Comparison of ENCODE assay signal across 8 cellular contexts in genomic region chr7:32942783-32943653, GRCh38.
A peak's percentile ranks its signal among the peaks of the same experiment; 100 is the strongest.
DNase-seq lines count a peak whose midpoint lies in the region; ATAC-seq and TF ChIP-seq lines count a peak whose summit lies in the region.

No MANE protein-coding gene starts in this region.

- DNase-seq in EH (ENCODE audit: low read depth) (peak; percentile 80), SHP77 (lab: John Stamatoyannopoulos, UW) (peak; percentile 77 to 90), foreskin melanocyte (peak; percentile 64), substantia nigra (lab: John Stamatoyannopoulos, UW) (peak in 48 of 49 donors; percentile 21 to 89 (median 70))
- peak; percentile 34 for DNase-seq in activated gamma-delta T cell treated with anti-CD3 and anti-CD28 coated beads, Interleukin-2, amount 50 U/mL, for 16 hours (ENCODE audit: low read depth)

- H3K4me3 ChIP-seq in neuron (ENCODE audit: low read length) = peak overlapping the region; percentile 93

- peak; percentile 32; the same call in 1 of the 2 replicates for TF ChIP-seq RAD21 in Ishikawa (IDR thresholded peaks at IDR 0.05; ENCODE audit: low read depth)

- peaks cover 4% of the 10 kb centered on the region for H3K36me3 ChIP-seq in neuron (ENCODE audit: insufficient read depth, low read length)

- TF ChIP-seq EP300 in Ishikawa (IDR thresholded peaks at IDR 0.05; ENCODE audit: borderline replicate concordance) = no peak

- H3K27me3 ChIP-seq in neuron (ENCODE audit: insufficient read depth, low read length) = no peaks in the 10 kb centered on the region

- H2AFZ ChIP-seq in neuron (ENCODE audit: low read depth, low read length) = peak overlapping the region; percentile 45

- peaks cover 3% of the 10 kb centered on the region for H3K9me3 ChIP-seq in neuron (ENCODE audit: low read length)

- peak overlapping the region; percentile 90 for H3K27ac ChIP-seq in substantia nigra (ENCODE audit: low read depth, low read length, poor library complexity, severe bottlenecking)

- peak; percentile 87 for ATAC-seq in GM21723 (IDR thresholded peaks at IDR 0.05; ENCODE audit: unreplicated experiment)

- peaks cover 4% of the 10 kb centered on the region for H3K4me1 ChIP-seq in neuron (ENCODE audit: insufficient read depth, low read length)

TF ChIP-seq in Ishikawa, 13 proteins besides CTCF, POLR2A, EP300 and RAD21:
- TF ChIP-seq TAF1 (IDR thresholded peaks at IDR 0.05; ENCODE audit: low read depth) = peak; percentile 37; the same call in 1 of the 2 replicates
- TF ChIP-seq MAX (IDR thresholded peaks at IDR 0.05) = peak; percentile 62
- no peak for TF ChIP-seq FOXM1 (IDR thresholded peaks at IDR 0.05; ENCODE audit: borderline replicate concordance, low read depth)
- 0 out of 2 replicates have a peak, but pooled peaks have one; percentile 38 for TF ChIP-seq ZBTB7A (IDR thresholded peaks at IDR 0.05; ENCODE audit: low read depth)
- TF ChIP-seq EGR1 (IDR thresholded peaks at IDR 0.05) = 0 out of 2 replicates have a peak, but pooled peaks have one; percentile 1
- TF ChIP-seq CEBPB (IDR thresholded peaks at IDR 0.05) = no peak
- 0 out of 2 replicates have a peak, but pooled peaks have one; percentile 15 for TF ChIP-seq TCF12 (IDR thresholded peaks at IDR 0.05; ENCODE audit: low read depth)

Comparison
In these comparisons a context has a peak if more than half of its experiments do, and no peak if none do; other contexts are left out.
1. Peak in every context shown above with its lines: DNase-seq, ATAC-seq, H3K4me3 ChIP-seq and H3K27ac ChIP-seq.